36 cellular contexts compared by ENCODE assay signal in genomic region chr9:83396348-83396747, GRCh38.
"Had no signal": no experiment of that assay in that cellular context is flagged by ENCODE, and none has a peak within 500 bp of the region (broad histone marks: within the 10 kb centered on the region; RNA-seq: fewer than 3 reads in every experiment).

No MANE protein-coding gene starts in this region.

- H3K4me3 ChIP-seq: adrenal gland, body of pancreas, esophagus muscularis mucosa, gastroesophageal sphincter, heart right ventricle had no signal

- H3K36me3 ChIP-seq: adrenal gland, esophagus muscularis mucosa, gastroesophageal sphincter, heart right ventricle, WERI-Rb-1 had no signal

- H3K27me3 ChIP-seq: adrenal gland, body of pancreas, esophagus muscularis mucosa, foreskin keratinocyte, gastroesophageal sphincter, heart right ventricle had no signal

- H3K9me3 Mint-ChIP-seq: activated CD4-positive, alpha-beta memory T cell treated with anti-CD3 and anti-CD28 coated beads for 36 hours; activated CD4-positive, alpha-beta T cell treated with anti-CD3 and anti-CD28 coated beads, Interleukin-2, amount 10 ng/mL, durations not matched to agents 24 days and 14 days; activated naive CD4-positive, alpha-beta T cell treated with anti-CD3 and anti-CD28 coated beads for 36 hours; activated naive CD4-positive, alpha-beta T cell treated with anti-CD3 and anti-CD28 coated beads, Interleukin-2, amount 50 U/mL, for 24 hours; activated naive CD8-positive, alpha-beta T cell treated with anti-CD3 and anti-CD28 coated beads for 36 hours; activated naive CD8-positive, alpha-beta T cell treated with anti-CD3 and anti-CD28 coated beads, Interleukin-2, amount 50 U/mL, for 24 hours; activated T-helper 1 cell treated with anti-CD3 and anti-CD28 coated beads, Interleukin-12 subunit alpha, Interleukin-12 subunit beta, Interleukin-2, Interleukin-4 antibody, amounts not matched to agents 30 ng/mL and 10 ng/mL and 1 ng/mL, durations not matched to agents 14 hours and 24 hours and 36 hours; activated T-helper 2 cell treated with anti-CD3 and anti-CD28 coated beads, Interferon-gamma antibody, Interleukin-2, Interleukin-4, amounts not matched to agents 10 μg/mL and 5 μg/mL and 100 μg/mL, durations not matched to agents 14 hours and 24 hours and 36 hours; effector memory CD8-positive, alpha-beta T cell; T-helper 1 cell treated with Interleukin-12 subunit alpha and Interleukin-12 subunit beta and Interleukin-4 antibody, amounts not matched to agents 30 μg/mL and 1 μg/mL, for 36 hours; T-helper 2 cell treated with Interferon-gamma antibody and Interleukin-4, amounts not matched to agents 5 μg/mL and 100 μg/mL, for 36 hours had no signal

- H3K4me1 ChIP-seq: adrenal gland, esophagus muscularis mucosa, foreskin keratinocyte, gastroesophageal sphincter had no signal

- H3K27ac Mint-ChIP-seq: activated CD4-positive, alpha-beta memory T cell treated with anti-CD3 and anti-CD28 coated beads for 36 hours; activated CD4-positive, alpha-beta T cell treated with anti-CD3 and anti-CD28 coated beads for 36 hours; activated CD4-positive, alpha-beta T cell treated with anti-CD3 and anti-CD28 coated beads, Interleukin-2, amount 10 ng/mL, durations not matched to agents 24 days and 14 days; activated CD8-positive, alpha-beta memory T cell treated with anti-CD3 and anti-CD28 coated beads, Interleukin-2, amount 10 ng/mL, durations not matched to agents 7 days and 5 days; activated CD8-positive, alpha-beta T cell treated with anti-CD3 and anti-CD28 coated beads, Interleukin-2, amount 10 ng/mL, durations not matched to agents 7 days and 5 days; activated naive CD4-positive, alpha-beta T cell treated with anti-CD3 and anti-CD28 coated beads for 36 hours; activated naive CD4-positive, alpha-beta T cell treated with anti-CD3 and anti-CD28 coated beads, Interleukin-2, amount 50 U/mL, for 24 hours; activated naive CD8-positive, alpha-beta T cell treated with anti-CD3 and anti-CD28 coated beads for 36 hours; activated naive CD8-positive, alpha-beta T cell treated with anti-CD3 and anti-CD28 coated beads, Interleukin-2, amount 50 U/mL, for 24 hours; activated T-helper 1 cell treated with anti-CD3 and anti-CD28 coated beads, Interleukin-12 subunit alpha, Interleukin-12 subunit beta, Interleukin-2, Interleukin-4 antibody, amounts not matched to agents 30 ng/mL and 10 ng/mL and 1 ng/mL, durations not matched to agents 14 hours and 24 hours and 36 hours; activated T-helper 2 cell treated with anti-CD3 and anti-CD28 coated beads, Interferon-gamma antibody, Interleukin-2, Interleukin-4, amounts not matched to agents 10 μg/mL and 5 μg/mL and 100 μg/mL, durations not matched to agents 14 hours and 24 hours and 36 hours; effector memory CD8-positive, alpha-beta T cell; T-helper 1 cell treated with Interleukin-12 subunit alpha and Interleukin-12 subunit beta and Interleukin-4 antibody, amounts not matched to agents 30 μg/mL and 1 μg/mL, for 36 hours; T-helper 2 cell treated with Interferon-gamma antibody and Interleukin-4, amounts not matched to agents 5 μg/mL and 100 μg/mL, for 36 hours had no signal

- H3K27me3 Mint-ChIP-seq: activated CD4-positive, alpha-beta memory T cell treated with anti-CD3 and anti-CD28 coated beads for 36 hours; activated CD4-positive, alpha-beta T cell treated with anti-CD3 and anti-CD28 coated beads for 36 hours; activated CD8-positive, alpha-beta memory T cell treated with anti-CD3 and anti-CD28 coated beads, Interleukin-2, amount 10 ng/mL, durations not matched to agents 7 days and 5 days; activated naive CD4-positive, alpha-beta T cell treated with anti-CD3 and anti-CD28 coated beads, Interleukin-2, amount 50 U/mL, for 24 hours; activated naive CD8-positive, alpha-beta T cell treated with anti-CD3 and anti-CD28 coated beads for 36 hours; activated naive CD8-positive, alpha-beta T cell treated with anti-CD3 and anti-CD28 coated beads, Interleukin-2, amount 50 U/mL, for 24 hours had no signal

- H3K4me1 Mint-ChIP-seq: activated CD4-positive, alpha-beta T cell treated with anti-CD3 and anti-CD28 coated beads for 36 hours; activated CD4-positive, alpha-beta T cell treated with anti-CD3 and anti-CD28 coated beads, Interleukin-2, amount 10 ng/mL, durations not matched to agents 24 days and 14 days; activated CD8-positive, alpha-beta memory T cell treated with anti-CD3 and anti-CD28 coated beads, Interleukin-2, amount 10 ng/mL, durations not matched to agents 7 days and 5 days; activated naive CD4-positive, alpha-beta T cell treated with anti-CD3 and anti-CD28 coated beads, Interleukin-2, amount 50 U/mL, for 24 hours; activated naive CD8-positive, alpha-beta T cell treated with anti-CD3 and anti-CD28 coated beads for 36 hours; activated naive CD8-positive, alpha-beta T cell treated with anti-CD3 and anti-CD28 coated beads, Interleukin-2, amount 50 U/mL, for 24 hours had no signal

- FAIRE-seq: colon had no signal

- ATAC-seq: activated CD4-positive, alpha-beta T cell treated with anti-CD3 and anti-CD28 coated beads for 36 hours; activated CD8-positive, alpha-beta memory T cell treated with anti-CD3 and anti-CD28 coated beads, Interleukin-2, amount 10 ng/mL, durations not matched to agents 7 days and 5 days; activated CD8-positive, alpha-beta T cell treated with anti-CD3 and anti-CD28 coated beads, Interleukin-2, amount 10 ng/mL, durations not matched to agents 7 days and 5 days; activated naive CD8-positive, alpha-beta T cell treated with anti-CD3 and anti-CD28 coated beads, Interleukin-2, amount 50 U/mL, for 24 hours; body of pancreas; effector memory CD8-positive, alpha-beta T cell; foreskin keratinocyte; gastroesophageal sphincter; heart right ventricle had no signal

- H3K9me3 ChIP-seq: adrenal gland, body of pancreas, esophagus muscularis mucosa, gastroesophageal sphincter had no signal

- H3K27ac ChIP-seq: adrenal gland, body of pancreas, esophagus muscularis mucosa, foreskin keratinocyte, gastroesophageal sphincter, heart right ventricle, WERI-Rb-1 had no signal

- DNase-seq: activated CD4-positive, alpha-beta memory T cell treated with anti-CD3 and anti-CD28 coated beads for 36 hours; activated CD4-positive, alpha-beta T cell treated with anti-CD3 and anti-CD28 coated beads for 36 hours; activated CD4-positive, alpha-beta T cell treated with anti-CD3 and anti-CD28 coated beads, Interleukin-2, amount 10 ng/mL, durations not matched to agents 24 days and 14 days; activated CD4-positive, CD25-positive, alpha-beta regulatory T cell; activated CD4-positive, CD25-positive, alpha-beta regulatory T cell treated with anti-CD3 and anti-CD28 coated beads, Interleukin-2, amount 50 U/mL, for 72 hours; activated CD8-positive, alpha-beta memory T cell treated with anti-CD3 and anti-CD28 coated beads, Interleukin-2, amount 10 ng/mL, durations not matched to agents 7 days and 5 days; activated CD8-positive, alpha-beta memory T cell treated with anti-CD3 and anti-CD28 coated beads, Interleukin-2, amount 50 U/mL, for 4 hours; activated CD8-positive, alpha-beta T cell treated with anti-CD3 and anti-CD28 coated beads, Interleukin-2, amount 10 ng/mL, durations not matched to agents 7 days and 5 days; activated effector memory CD4-positive, alpha-beta T cell treated with anti-CD3 and anti-CD28 coated beads, Interleukin-2, amount 50 U/mL, for 16 hours; activated naive CD4-positive, alpha-beta T cell treated with anti-CD3 and anti-CD28 coated beads for 36 hours; activated naive CD8-positive, alpha-beta T cell treated with anti-CD3 and anti-CD28 coated beads for 36 hours; activated naive CD8-positive, alpha-beta T cell treated with anti-CD3 and anti-CD28 coated beads, Interleukin-2, amount 50 U/mL, for 24 hours; activated T-cell treated with anti-CD3 and anti-CD28 coated beads, Interleukin-2, amount 50 U/mL, for 1 hour; activated T-cell treated with anti-CD3 and anti-CD28 coated beads, Interleukin-2, amount 50 U/mL, for 48 hours; adrenal gland; amygdala; aorta; body of pancreas; caudate nucleus; cortex of kidney; dermis blood vessel endothelial cell; effector CD4-positive, alpha-beta T cell; effector memory CD8-positive, alpha-beta T cell; erythroblast; foreskin keratinocyte; heart right ventricle; T1000; WERI-Rb-1 had no signal

- H3K4me3 Mint-ChIP-seq: activated CD4-positive, alpha-beta memory T cell treated with anti-CD3 and anti-CD28 coated beads for 36 hours; activated CD4-positive, alpha-beta T cell treated with anti-CD3 and anti-CD28 coated beads for 36 hours; activated CD4-positive, alpha-beta T cell treated with anti-CD3 and anti-CD28 coated beads, Interleukin-2, amount 10 ng/mL, durations not matched to agents 24 days and 14 days; activated CD8-positive, alpha-beta memory T cell treated with anti-CD3 and anti-CD28 coated beads, Interleukin-2, amount 10 ng/mL, durations not matched to agents 7 days and 5 days; activated CD8-positive, alpha-beta T cell treated with anti-CD3 and anti-CD28 coated beads, Interleukin-2, amount 10 ng/mL, durations not matched to agents 7 days and 5 days; activated naive CD4-positive, alpha-beta T cell treated with anti-CD3 and anti-CD28 coated beads for 36 hours; activated naive CD4-positive, alpha-beta T cell treated with anti-CD3 and anti-CD28 coated beads, Interleukin-2, amount 50 U/mL, for 24 hours; activated naive CD8-positive, alpha-beta T cell treated with anti-CD3 and anti-CD28 coated beads for 36 hours; activated naive CD8-positive, alpha-beta T cell treated with anti-CD3 and anti-CD28 coated beads, Interleukin-2, amount 50 U/mL, for 24 hours; activated T-helper 1 cell treated with anti-CD3 and anti-CD28 coated beads, Interleukin-12 subunit alpha, Interleukin-12 subunit beta, Interleukin-2, Interleukin-4 antibody, amounts not matched to agents 30 ng/mL and 10 ng/mL and 1 ng/mL, durations not matched to agents 14 hours and 24 hours and 36 hours; effector memory CD8-positive, alpha-beta T cell; T-helper 1 cell treated with Interleukin-12 subunit alpha and Interleukin-12 subunit beta and Interleukin-4 antibody, amounts not matched to agents 30 μg/mL and 1 μg/mL, for 36 hours; T-helper 2 cell treated with Interferon-gamma antibody and Interleukin-4, amounts not matched to agents 5 μg/mL and 100 μg/mL, for 36 hours had no signal

- H3K36me3 Mint-ChIP-seq: activated CD4-positive, alpha-beta memory T cell treated with anti-CD3 and anti-CD28 coated beads for 36 hours; activated CD8-positive, alpha-beta memory T cell treated with anti-CD3 and anti-CD28 coated beads, Interleukin-2, amount 10 ng/mL, durations not matched to agents 7 days and 5 days; activated naive CD8-positive, alpha-beta T cell treated with anti-CD3 and anti-CD28 coated beads for 36 hours had no signal
